In the genomic region with DNA sequence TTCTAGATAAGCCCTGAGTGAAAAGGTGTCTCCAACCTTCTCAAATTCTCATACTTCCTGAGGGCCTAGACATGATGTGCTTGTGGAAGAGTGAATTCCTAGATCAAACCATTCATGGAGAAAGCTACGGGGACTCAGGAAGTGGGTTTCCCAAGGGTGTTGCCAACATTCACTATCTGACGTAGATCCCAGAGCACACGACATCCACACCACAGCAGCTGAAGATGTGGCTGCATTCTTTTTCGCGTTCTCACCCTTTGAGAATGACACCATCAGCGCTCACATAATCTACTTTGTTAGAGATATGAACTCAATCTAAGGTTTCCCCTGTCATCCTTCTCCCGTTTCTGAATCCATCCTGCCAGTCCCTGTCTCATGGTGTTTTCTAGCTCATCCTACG, we compare ENCODE assay signal across 21 cellular contexts.
A peak's percentile ranks its signal among the peaks of the same experiment; 100 is the strongest.
DNase-seq lines count a peak whose midpoint lies in the region; ATAC-seq and TF ChIP-seq lines count a peak whose summit lies in the region.
"Had no signal": no experiment of that assay in that cellular context is flagged by ENCODE, and none has a peak within 500 bp of the region (broad histone marks: within the 10 kb centered on the region; RNA-seq: fewer than 3 reads in every experiment).

No MANE protein-coding gene starts in this region.

- H3K27me3 Mint-ChIP-seq in CD4-positive, alpha-beta T cell: no peaks in the 10 kb centered on the region
- peaks cover 5% of the 10 kb centered on the region for H3K27me3 Mint-ChIP-seq in activated CD8-positive, alpha-beta T cell treated with anti-CD3 and anti-CD28 coated beads for 36 hours

- intact Hi-C loops in CD4-positive, alpha-beta T cell (cut with DNase I, micrococcal nuclease): loop anchor here (5.0 to 10.0 kb wide), 3 partner anchors 60 to 133 kb away; no protein-coding TSS in a partner anchor
- intact Hi-C loops in activated CD8-positive, alpha-beta T cell treated with anti-CD3 and anti-CD28 coated beads for 36 hours (cut with micrococcal nuclease): no loop called here

- CTCF ChIA-PET in CD4-positive, alpha-beta T cell (lab: Charles Lee): interaction anchor here (1.2 kb wide), 1 partner anchor 15 kb away, joined by 7 read pairs; no protein-coding TSS in a partner anchor
- CTCF ChIA-PET in activated CD8-positive, alpha-beta T cell treated with anti-CD3 and anti-CD28 coated beads for 36 hours (lab: Charles Lee): interaction anchor here (1.1 to 1.2 kb wide), 2 partner anchors 8 to 11 kb away, joined by 3 read pairs; no protein-coding TSS in a partner anchor

- H3K27me3 ChIP-seq in CD4-positive, alpha-beta T cell (ENCODE audit: control insufficient read depth, insufficient read depth, low read length): no peaks in the 10 kb centered on the region
- H3K27me3 ChIP-seq in brain microvascular endothelial cell (replicated peaks) (no peaks in the 10 kb centered on the region), osteoblast (ENCODE audit: insufficient read depth, low read length) (no peaks in the 10 kb centered on the region)
- H3K27me3 ChIP-seq: Peyer's patch had no signal

- no peak for TF ChIP-seq CTCF in CD4-positive, alpha-beta T cell (IDR thresholded peaks at IDR 0.05)
- TF ChIP-seq CTCF in brain microvascular endothelial cell (IDR thresholded peaks at IDR 0.05; ENCODE audit: low read depth, low read length, missing control alignments): no peak
- TF ChIP-seq CTCF in osteoblast (IDR thresholded peaks at IDR 0.05; ENCODE audit: extremely low read depth, low read depth, low read length): no peak
- no peak for TF ChIP-seq CTCF in activated CD8-positive, alpha-beta T cell treated with anti-CD3 and anti-CD28 coated beads for 36 hours (IDR thresholded peaks at IDR 0.05)

- in situ Hi-C loops in brain microvascular endothelial cell (cut with HindIII; ENCODE audit: low pct_ligation_motif_present, low sequenced_read_pairs): no loop called here

- no peak for DNase-seq in CD4-positive, alpha-beta T cell
- peak; percentile 9 for DNase-seq in M059J (ENCODE audit: low read depth)
- DNase-seq in brain microvascular endothelial cell: peak; percentile 47
- DNase-seq in osteoblast (ENCODE audit: insufficient read length, low spot score, missing footprints): peak; percentile 3
- DNase-seq in activated CD8-positive, alpha-beta T cell treated with anti-CD3 and anti-CD28 coated beads for 36 hours: no peak
- DNase-seq: Calu3; CD8-positive, alpha-beta memory T cell; EL; GF-D8; GM23248; HCEC 1CT; MV-4-11; NCI-H1105 treated with DMSO at 0.1 percent for 48 hours; NCI-H2029 treated with DMSO at 0.1 percent for 48 hours; NCI-H526 had no signal

- POLR2A ChIA-PET in CD4-positive, alpha-beta T cell (lab: Charles Lee): interaction anchor here (1.8 to 3.4 kb wide), 4 partner anchors 12 to 156 kb away, joined by 4 to 38 read pairs (median 6); no protein-coding TSS in a partner anchor
- POLR2A ChIA-PET in activated CD8-positive, alpha-beta T cell treated with anti-CD3 and anti-CD28 coated beads for 36 hours (lab: Charles Lee): interaction anchor here (0.6 to 0.9 kb wide), 2 partner anchors 9 to 25 kb away, joined by 3 read pairs; no protein-coding TSS in a partner anchor

- H3K4me3 Mint-ChIP-seq in CD4-positive, alpha-beta T cell: no peak overlapping the region
- H3K4me3 Mint-ChIP-seq in activated CD8-positive, alpha-beta T cell treated with anti-CD3 and anti-CD28 coated beads for 36 hours: no peak overlapping the region
- H3K4me3 Mint-ChIP-seq: B cell, IgD-negative memory B cell had no signal

- H3K9me3 Mint-ChIP-seq in CD4-positive, alpha-beta T cell: no peaks in the 10 kb centered on the region
- H3K9me3 Mint-ChIP-seq in activated CD8-positive, alpha-beta T cell treated with anti-CD3 and anti-CD28 coated beads for 36 hours: no peaks in the 10 kb centered on the region
- H3K9me3 Mint-ChIP-seq: CD8-positive, alpha-beta memory T cell had no signal

- no peak overlapping the region for H2AFZ ChIP-seq in osteoblast (ENCODE audit: low read length)
- H2AFZ ChIP-seq: GM23248 had no signal

- H3K4me1 ChIP-seq in osteoblast (ENCODE audit: insufficient read depth, low read length): no peaks in the 10 kb centered on the region
- H3K4me1 ChIP-seq: A549, Peyer's patch had no signal

- no peak overlapping the region for H3K27ac ChIP-seq in CD4-positive, alpha-beta T cell (ENCODE audit: low read depth, low read length)
- H3K27ac ChIP-seq in brain microvascular endothelial cell: no peak overlapping the region
- H3K27ac ChIP-seq in osteoblast (ENCODE audit: low read depth, low read length): no peak overlapping the region
- H3K27ac ChIP-seq: A549, GM23248, Peyer's patch had no signal

- H3K9me3 ChIP-seq in CD4-positive, alpha-beta T cell (ENCODE audit: control insufficient read depth, low read length): no peaks in the 10 kb centered on the region
- H3K9me3 ChIP-seq in osteoblast (ENCODE audit: low read depth, low read length): no peaks in the 10 kb centered on the region
- H3K9me3 ChIP-seq: A549, Peyer's patch had no signal

- H4K20me1 ChIP-seq in osteoblast (ENCODE audit: insufficient read depth, low read length): no peaks in the 10 kb centered on the region

- H3K36me3 Mint-ChIP-seq in CD4-positive, alpha-beta T cell (ENCODE audit: low read depth): no peaks in the 10 kb centered on the region
- H3K36me3 Mint-ChIP-seq in activated CD8-positive, alpha-beta T cell treated with anti-CD3 and anti-CD28 coated beads for 36 hours (ENCODE audit: low read depth): no peaks in the 10 kb centered on the region
- H3K36me3 Mint-ChIP-seq: CD8-positive, alpha-beta memory T cell; IgD-negative memory B cell had no signal

- H3K27ac Mint-ChIP-seq in CD4-positive, alpha-beta T cell: peak overlapping the region; percentile 68
- no peak overlapping the region for H3K27ac Mint-ChIP-seq in activated CD8-positive, alpha-beta T cell treated with anti-CD3 and anti-CD28 coated beads for 36 hours
- H3K27ac Mint-ChIP-seq: B cell, IgD-negative memory B cell had no signal

- H3K36me3 ChIP-seq in brain microvascular endothelial cell (replicated peaks) (no peaks in the 10 kb centered on the region), osteoblast (ENCODE audit: insufficient read depth, low read length) (no peaks in the 10 kb centered on the region)
- H3K36me3 ChIP-seq: Peyer's patch had no signal

- H3K4me3 ChIP-seq in brain microvascular endothelial cell (ENCODE audit: low read depth, low read length) (no peak overlapping the region), osteoblast (ENCODE audit: insufficient read depth, low read length) (no peak overlapping the region)
- H3K4me3 ChIP-seq: A549, GM23248, Peyer's patch had no signal

- no peaks in the 10 kb centered on the region for H3K79me2 ChIP-seq in osteoblast (ENCODE audit: insufficient read depth, low read length)

- peaks cover 69% of the 10 kb centered on the region for H3K4me1 Mint-ChIP-seq in CD4-positive, alpha-beta T cell (ENCODE audit: low read depth)
- H3K4me1 Mint-ChIP-seq in activated CD8-positive, alpha-beta T cell treated with anti-CD3 and anti-CD28 coated beads for 36 hours (ENCODE audit: low read depth): peaks cover 43% of the 10 kb centered on the region
- H3K4me1 Mint-ChIP-seq: B cell had no signal

- ATAC-seq in CD4-positive, alpha-beta T cell (ENCODE audit: poor library complexity): no peak
- ATAC-seq in GM19467 (IDR thresholded peaks at IDR 0.05; ENCODE audit: unreplicated experiment) (no peak), HG03175 (IDR thresholded peaks at IDR 0.05; ENCODE audit: unreplicated experiment) (no peak)
- no peak for ATAC-seq in activated CD8-positive, alpha-beta T cell treated with anti-CD3 and anti-CD28 coated beads for 36 hours

- H3K4me2 ChIP-seq in osteoblast (ENCODE audit: insufficient read depth, low read length): no peak overlapping the region
- H3K4me2 ChIP-seq: A549 had no signal

Comparison
In these comparisons a context has a peak if more than half of its experiments do, and no peak if none do; other contexts are left out.
1. DNase-seq: peak in M059J (single experiment), brain microvascular endothelial cell (single experiment) and osteoblast (single experiment); none in CD4-positive, alpha-beta T cell (0 of 10) and activated CD8-positive, alpha-beta T cell treated with anti-CD3 and anti-CD28 coated beads for 36 hours (single experiment).